ENCODE assay signal across 8 cellular contexts in genomic region chr5:173329370-173330150, GRCh38. TPM values are rescaled to one million over a fixed set of nuclear protein-coding genes. Genes with fewer than 3 reads are reported as not detected.
DNase-seq lines count a peak whose midpoint lies in the region; ATAC-seq and TF ChIP-seq lines count a peak whose summit lies in the region.

No MANE protein-coding gene starts in this region.

- TF ChIP-seq POLR2A in breast epithelium (IDR thresholded peaks at IDR 0.05), result no peak

- peaks cover 2 to 37% of the 10 kb centered on the region in 2 donors for H3K27me3 ChIP-seq in breast epithelium
- H3K27me3 ChIP-seq in naive thymus-derived CD4-positive, alpha-beta T cell (ENCODE audit: control insufficient read depth in 2 of 2, insufficient read depth in 2 of 2, low read length in 2 of 2), result peaks cover 0 to 11% of the 10 kb centered on the region in 2 donors

- H3K36me3 Mint-ChIP-seq in naive thymus-derived CD4-positive, alpha-beta T cell, result peaks cover 0 to 18% (median 0%) of the 10 kb centered on the region in 5 donors

- no peaks in the 10 kb centered on the region for H3K36me3 ChIP-seq in breast epithelium
- no peaks in the 10 kb centered on the region for H3K36me3 ChIP-seq in naive thymus-derived CD4-positive, alpha-beta T cell (ENCODE audit: control insufficient read depth in 2 of 3, insufficient read depth in 3 of 3, low read length in 3 of 3)

- intact Hi-C loops in breast epithelium (cut with DNase I; ENCODE audit: low total_unique reads), result loop anchor here (5.0 kb wide), 1 partner anchor 163 kb away; no protein-coding TSS in a partner anchor
- intact Hi-C loops in naive thymus-derived CD4-positive, alpha-beta T cell (cut with micrococcal nuclease), result loop anchor here (1.0 to 10.0 kb wide), 6 partner anchors 92 to 1945 kb away; partner anchors contain the start of genes DUSP1 (in 1 of the 2), NKX2-5 (in 1 of the 2), NPM1 (in 1 of the 2) and STK10 (in 1 of the 2)

- peak; percentile 42 for ATAC-seq in GM21825 (IDR thresholded peaks at IDR 0.05; ENCODE audit: unreplicated experiment)
- no peak for ATAC-seq in naive thymus-derived CD4-positive, alpha-beta T cell

- no peak for TF ChIP-seq CTCF in breast epithelium (IDR thresholded peaks at IDR 0.05)

- CTCF ChIA-PET in naive thymus-derived CD4-positive, alpha-beta T cell (lab: Charles Lee), result no interaction called here

- H3K27ac ChIP-seq in breast epithelium, result peak overlapping the region; percentile 77 to 92
- H3K27ac ChIP-seq in naive thymus-derived CD4-positive, alpha-beta T cell (ENCODE audit: low read depth, low read length), result no peak overlapping the region

- peak overlapping the region; percentile 15 to 78 (median 63) for H3K4me3 ChIP-seq in breast epithelium
- no peak overlapping the region for H3K4me3 ChIP-seq in naive thymus-derived CD4-positive, alpha-beta T cell (ENCODE audit: low read length)

- DNase-seq in ELF-1 (ENCODE audit: low read depth, low spot score), result peak; percentile 71
- peak; percentile 72 for DNase-seq in NCI-H460 (ENCODE audit: extremely low read depth, low read depth)
- DNase-seq in breast epithelium (ENCODE audit: low spot score in 2 of 2), result peak in 1 of 2 donors; percentile 88
- DNase-seq in naive thymus-derived CD4-positive, alpha-beta T cell, result peak in 1 of 9 donors; percentile 72
- DNase-seq in NCI-H187 treated with DMSO at 0.1 percent for 48 hours (lab: John Stamatoyannopoulos, UW), result no peak
- no peak for DNase-seq in NK-92 treated with Interleukin-12 subunit alpha and Interleukin-12 subunit beta, amount 100 ng/mL, for 24 hours (lab: John Stamatoyannopoulos, UW)
- DNase-seq in NCI-H446 (lab: John Stamatoyannopoulos, UW), result no peak

- peaks cover 8 to 76% (median 71%) of the 10 kb centered on the region in 5 donors for H3K27me3 Mint-ChIP-seq in naive thymus-derived CD4-positive, alpha-beta T cell

- POLR2A ChIA-PET in naive thymus-derived CD4-positive, alpha-beta T cell (lab: Charles Lee), result no interaction called here

- peaks cover 10 to 53% (median 30%) of the 10 kb centered on the region in 7 donors for H3K4me1 Mint-ChIP-seq in naive thymus-derived CD4-positive, alpha-beta T cell

- H3K9me3 ChIP-seq in breast epithelium, result no peaks in the 10 kb centered on the region
- H3K9me3 ChIP-seq in naive thymus-derived CD4-positive, alpha-beta T cell (ENCODE audit: control insufficient read depth in 2 of 3, low read length in 3 of 3), result no peaks in the 10 kb centered on the region

- peaks cover 0 to 4% of the 10 kb centered on the region in 2 donors for H3K4me1 ChIP-seq in breast epithelium
- H3K4me1 ChIP-seq in naive thymus-derived CD4-positive, alpha-beta T cell (ENCODE audit: control insufficient read depth in 2 of 2, insufficient read depth in 2 of 2, low read length in 2 of 2), result no peaks in the 10 kb centered on the region

- H3K27ac Mint-ChIP-seq in naive thymus-derived CD4-positive, alpha-beta T cell, result peak overlapping the region in 1 of 9 donors; percentile 94

- H3K9me3 Mint-ChIP-seq in naive thymus-derived CD4-positive, alpha-beta T cell, result peaks cover 0 to 2% (median 0%) of the 10 kb centered on the region in 11 donors

- peak overlapping the region in 9 of 10 donors; percentile 36 to 100 (median 62) for H3K4me3 Mint-ChIP-seq in naive thymus-derived CD4-positive, alpha-beta T cell

RNA-seq across cellular contexts. Expression of gene STC2, which starts 1.3 kb away (rescaled TPM):
- total RNA-seq in NCI-H460 (2014; rRNA removed; shearing (Covaris generic)), result 96.3 and 128 TPM in 2 replicates
- 82.1 and 123 TPM in 2 replicates for polyA plus RNA-seq in NCI-H460 (2014; cell fraction: nucleus; rRNA removed)
- total RNA-seq in breast epithelium, result 100 to 1,000 TPM in 2 of 3 donors, 10 to 100 TPM in 1; 12.8 to 502 (median 347) TPM
- 10 to 100 TPM in 1 of 5 experiments, not detected in 4; 28.3 TPM for total RNA-seq in naive thymus-derived CD4-positive, alpha-beta T cell
- polyA plus RNA-seq in naive thymus-derived CD4-positive, alpha-beta T cell, result not detected

Comparison
In these comparisons a context has a peak if more than half of its experiments do, and no peak if none do; other contexts are left out.
1. DNase-seq: peak in ELF-1 (single experiment) and NCI-H460 (single experiment); none in NCI-H187 treated with DMSO at 0.1 percent for 48 hours (single experiment), NK-92 treated with Interleukin-12 subunit alpha and Interleukin-12 subunit beta, amount 100 ng/mL, for 24 hours (single experiment) and NCI-H446 (0 of 2).